16 cellular contexts compared by ENCODE assay signal in the genomic region with DNA sequence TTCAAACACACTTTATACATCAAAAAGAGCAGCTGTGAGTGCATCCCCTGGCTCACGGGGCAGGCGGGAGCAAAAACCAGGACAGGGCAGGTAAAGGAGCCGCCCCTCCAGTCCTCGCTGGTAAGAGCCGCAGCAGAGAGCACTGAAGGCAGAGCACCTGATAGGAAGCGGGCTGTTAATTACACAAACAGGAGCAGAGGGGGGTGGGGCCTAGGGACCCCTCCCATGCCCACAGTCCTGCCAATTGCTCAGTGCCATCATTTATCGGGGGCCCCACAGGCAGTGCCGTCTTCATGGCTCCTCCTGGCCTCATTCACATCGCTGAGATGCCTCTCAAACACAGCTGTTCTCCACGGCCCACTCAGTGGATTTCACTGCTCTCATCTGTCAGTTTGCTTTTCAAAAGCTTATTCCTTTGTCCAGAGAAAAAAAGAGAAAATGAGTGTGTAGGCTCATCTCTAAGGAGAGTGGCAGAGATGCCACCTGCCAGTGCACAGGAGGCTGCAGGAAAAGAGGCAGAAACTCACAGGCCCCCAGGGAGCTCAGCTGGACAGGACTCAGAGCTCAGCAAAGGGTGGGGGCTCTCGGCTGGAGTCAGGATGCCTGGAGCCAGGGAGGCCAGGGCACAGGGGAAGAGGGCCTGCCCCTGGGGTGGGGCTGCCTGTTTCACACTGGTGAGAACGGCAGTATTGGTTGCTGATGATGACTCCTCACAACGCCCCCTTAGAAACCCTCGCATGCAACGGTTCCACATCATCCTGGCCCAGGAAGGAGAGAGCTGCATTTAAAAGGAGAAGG.
DNase-seq lines count a peak whose midpoint lies in the region; ATAC-seq and TF ChIP-seq lines count a peak whose summit lies in the region.
"Had no signal": no experiment of that assay in that cellular context is flagged by ENCODE, and none has a peak within 500 bp of the region (broad histone marks: within the 10 kb centered on the region; RNA-seq: fewer than 3 reads in every experiment).

No MANE protein-coding gene starts in this region.

- H3K4me3 Mint-ChIP-seq in brain, result peak overlapping the region in 3 of 5 experiments; percentile 14 to 58 (median 30)
- no peak overlapping the region for H3K4me3 Mint-ChIP-seq in naive thymus-derived CD4-positive, alpha-beta T cell
- H3K4me3 Mint-ChIP-seq: CD4-positive, alpha-beta T cell had no signal

- peaks cover 15% of the 10 kb centered on the region for H3K4me1 ChIP-seq in psoas muscle
- no peaks in the 10 kb centered on the region for H3K4me1 ChIP-seq in naive thymus-derived CD4-positive, alpha-beta T cell (ENCODE audit: control insufficient read depth in 2 of 2, insufficient read depth in 2 of 2, low read length in 2 of 2)

- H3K27ac ChIP-seq in psoas muscle, result peak overlapping the region; percentile 41
- H3K27ac ChIP-seq in naive thymus-derived CD4-positive, alpha-beta T cell (ENCODE audit: low read depth, low read length), result no peak overlapping the region
- H3K27ac ChIP-seq: 22Rv1, esophagus squamous epithelium had no signal

- POLR2A ChIA-PET in naive thymus-derived CD4-positive, alpha-beta T cell (lab: Charles Lee), result no interaction called here

- no peaks in the 10 kb centered on the region for H3K36me3 Mint-ChIP-seq in brain
- no peaks in the 10 kb centered on the region for H3K36me3 Mint-ChIP-seq in naive thymus-derived CD4-positive, alpha-beta T cell

- CTCF ChIA-PET in naive thymus-derived CD4-positive, alpha-beta T cell (lab: Charles Lee), result no interaction called here

- no peaks in the 10 kb centered on the region for H3K36me3 ChIP-seq in psoas muscle (ENCODE audit: insufficient read depth in 1 of 2, low read depth in 1 of 2)
- H3K36me3 ChIP-seq in naive thymus-derived CD4-positive, alpha-beta T cell (ENCODE audit: control insufficient read depth in 2 of 3, insufficient read depth in 3 of 3, low read length in 3 of 3), result no peaks in the 10 kb centered on the region
- H3K36me3 ChIP-seq: esophagus squamous epithelium had no signal

- peaks cover 0 to 1% (median 0%) of the 10 kb centered on the region in 3 donors for H3K27me3 ChIP-seq in psoas muscle (ENCODE audit: insufficient read depth in 3 of 3, low read length in 2 of 3)
- no peaks in the 10 kb centered on the region for H3K27me3 ChIP-seq in naive thymus-derived CD4-positive, alpha-beta T cell (ENCODE audit: control insufficient read depth in 2 of 2, insufficient read depth in 2 of 2, low read length in 2 of 2)

- no peaks in the 10 kb centered on the region for H3K9me3 ChIP-seq in psoas muscle
- no peaks in the 10 kb centered on the region for H3K9me3 ChIP-seq in naive thymus-derived CD4-positive, alpha-beta T cell (ENCODE audit: control insufficient read depth in 2 of 3, low read length in 3 of 3)
- H3K9me3 ChIP-seq: esophagus squamous epithelium had no signal

- H3K27ac Mint-ChIP-seq in brain, result peak overlapping the region; percentile 67 to 97 (median 94)
- no peak overlapping the region for H3K27ac Mint-ChIP-seq in naive thymus-derived CD4-positive, alpha-beta T cell
- H3K27ac Mint-ChIP-seq: CD4-positive, alpha-beta T cell had no signal

- WGBS in psoas muscle, 3 donors, result 60 to 69% (median 61%) methylated on average over 15 of the region's 15 CpGs

- ATAC-seq in psoas muscle, result no peak
- no peak for ATAC-seq in naive thymus-derived CD4-positive, alpha-beta T cell
- ATAC-seq: Panc1 had no signal

- no peaks in the 10 kb centered on the region for H3K27me3 Mint-ChIP-seq in brain
- peaks cover 17 to 46% (median 24%) of the 10 kb centered on the region in 5 donors for H3K27me3 Mint-ChIP-seq in naive thymus-derived CD4-positive, alpha-beta T cell

- peaks cover 0 to 9% (median 5%) of the 10 kb centered on the region in 5 experiments for H3K9me3 Mint-ChIP-seq in brain
- H3K9me3 Mint-ChIP-seq in naive thymus-derived CD4-positive, alpha-beta T cell, result peaks cover 0 to 2% (median 0%) of the 10 kb centered on the region in 11 donors
- H3K9me3 Mint-ChIP-seq: CD4-positive, alpha-beta T cell had no signal

- H3K4me1 Mint-ChIP-seq in brain, result peaks cover 83% of the 10 kb centered on the region
- H3K4me1 Mint-ChIP-seq in naive thymus-derived CD4-positive, alpha-beta T cell, result peaks cover 2 to 8% (median 3%) of the 10 kb centered on the region in 7 donors

- intact Hi-C loops in psoas muscle (cut with DNase I), result no loop called here
- intact Hi-C loops in naive thymus-derived CD4-positive, alpha-beta T cell (cut with micrococcal nuclease), result no loop called here

- no peak overlapping the region for H3K4me3 ChIP-seq in psoas muscle
- no peak overlapping the region for H3K4me3 ChIP-seq in naive thymus-derived CD4-positive, alpha-beta T cell (ENCODE audit: low read length)
- H3K4me3 ChIP-seq: esophagus squamous epithelium, smooth muscle cell had no signal

- DNase-seq in NCI-H510A treated with DMSO at 0.1 percent for 48 hours (lab: John Stamatoyannopoulos, UW), result peak; percentile 57
- DNase-seq in NCI-H510A (lab: John Stamatoyannopoulos, UW), result no peak
- DNase-seq in NCI-H1105 treated with DMSO at 0.1 percent for 48 hours (lab: John Stamatoyannopoulos, UW), result peak; percentile 81
- DNase-seq in psoas muscle, result no peak
- DNase-seq in naive thymus-derived CD4-positive, alpha-beta T cell, result no peak
- no peak for DNase-seq in NCI-H2227 treated with DMSO at 0.1 percent for 48 hours (lab: John Stamatoyannopoulos, UW)
- no peak for DNase-seq in superior temporal gyrus (ENCODE audit: extremely low spot score)
- DNase-seq: activated T-cell treated with anti-CD3 and anti-CD28 coated beads, Interleukin-2, amount 50 U/mL, for 48 hours; amniotic stem cell; CD4-positive, alpha-beta T cell; cortex of kidney; esophagus squamous epithelium had no signal

- TF ChIP-seq CTCF in brain (conservative IDR thresholded peaks at IDR 0.05), result no peak
- no peak for TF ChIP-seq CTCF in psoas muscle (IDR thresholded peaks at IDR 0.05)

Comparison
In these comparisons a context has a peak if more than half of its experiments do, and no peak if none do; other contexts are left out.
1. DNase-seq: peak in NCI-H510A treated with DMSO at 0.1 percent for 48 hours (single experiment) and NCI-H1105 treated with DMSO at 0.1 percent for 48 hours (single experiment); none in NCI-H510A (single experiment), psoas muscle (0 of 2), naive thymus-derived CD4-positive, alpha-beta T cell (0 of 9), NCI-H2227 treated with DMSO at 0.1 percent for 48 hours (single experiment) and superior temporal gyrus (single experiment).
2. H3K27ac Mint-ChIP-seq: peak in brain (5 of 5); none in naive thymus-derived CD4-positive, alpha-beta T cell (0 of 9).
3. H3K4me3 Mint-ChIP-seq: peak in brain (3 of 5); none in naive thymus-derived CD4-positive, alpha-beta T cell (0 of 10).